ENCODE assay signal across 1 cellular context in genomic region chr1:7395251-7395650, GRCh38.
TF ChIP-seq lines count a peak whose summit lies in the region.

No MANE protein-coding gene starts in this region.

TF ChIP-seq in HEK293, 187 proteins besides CTCF, POLR2A, EP300 and RAD21 (continued from another document):
- peak; percentile 99 for TF ChIP-seq ZNF280D (tag by site-specific recombination; IDR thresholded peaks at IDR 0.05)
